Comparison of ENCODE assay signal across 14 cellular contexts in genomic region chr4:176781739-176782100, GRCh38. TPM values are rescaled to one million over a fixed set of nuclear protein-coding genes. Genes with fewer than 3 reads are reported as not detected.
DNase-seq lines count a peak whose midpoint lies in the region; ATAC-seq, FAIRE-seq and TF ChIP-seq lines count a peak whose summit lies in the region.
"Had no signal": no experiment of that assay in that cellular context is flagged by ENCODE, and none has a peak within 500 bp of the region (broad histone marks: within the 10 kb centered on the region; RNA-seq: fewer than 3 reads in every experiment).

No MANE protein-coding gene starts in this region.

- no peaks in the 10 kb centered on the region for H3K9me3 ChIP-seq in endodermal cell (ENCODE audit: control insufficient read depth, low read length)

- H3K36me3 ChIP-seq in endodermal cell (ENCODE audit: control insufficient read depth, insufficient read depth, low read length) = no peaks in the 10 kb centered on the region

- no peaks in the 10 kb centered on the region for H3K27me3 Mint-ChIP-seq in endodermal cell (ENCODE audit: insufficient read depth)
- H3K27me3 Mint-ChIP-seq in osteocyte (ENCODE audit: unreplicated experiment) = no peaks in the 10 kb centered on the region
- H3K27me3 Mint-ChIP-seq: brain had no signal

- H3K4me1 Mint-ChIP-seq in endodermal cell (peaks cover 6% of the 10 kb centered on the region), osteocyte (ENCODE audit: unreplicated experiment) (peaks cover 60% of the 10 kb centered on the region)

- peak overlapping the region; percentile 37 for H3K27ac Mint-ChIP-seq in endodermal cell
- H3K27ac Mint-ChIP-seq in osteocyte (ENCODE audit: unreplicated experiment) = peak overlapping the region; percentile 82
- H3K27ac Mint-ChIP-seq: type B pancreatic cell had no signal

- H3K4me3 Mint-ChIP-seq in endodermal cell (no peak overlapping the region), osteocyte (ENCODE audit: unreplicated experiment) (no peak overlapping the region)
- H3K4me3 Mint-ChIP-seq: type B pancreatic cell had no signal

- ATAC-seq in HG03025 (IDR thresholded peaks at IDR 0.05; ENCODE audit: low FRiP score, unreplicated experiment) = no peak
- no peak for ATAC-seq in activated CD4-positive, CD25-positive, alpha-beta regulatory T cell treated with anti-CD3 and anti-CD28 coated beads, Interleukin-2, amount 50 U/mL, for 24 hours

- no peak overlapping the region for H3K9ac ChIP-seq in endodermal cell (ENCODE audit: extremely low read depth, low read length, poor library complexity, severe bottlenecking)

- WGBS in endodermal cell (ENCODE audit: insufficient coverage in 1 of 2, insufficient read length in 1 of 2), 2 experiments = 87 to 88% methylated on average over 3 to 4 of the region's 4 CpGs

- TF ChIP-seq CTCF in endodermal cell (conservative IDR thresholded peaks at IDR 0.05) = no peak
- no peak for TF ChIP-seq CTCF in osteocyte (IDR thresholded peaks at IDR 0.05)
- TF ChIP-seq CTCF in GM10266 (IDR thresholded peaks at IDR 0.05; ENCODE audit: control insufficient read depth, insufficient read depth, low read depth, missing control alignments) = no peak

- H3K9me3 Mint-ChIP-seq in endodermal cell = no peaks in the 10 kb centered on the region
- no peaks in the 10 kb centered on the region for H3K9me3 Mint-ChIP-seq in osteocyte (ENCODE audit: unreplicated experiment)
- H3K9me3 Mint-ChIP-seq: brain, type B pancreatic cell had no signal

- no peaks in the 10 kb centered on the region for H3K4me1 ChIP-seq in endodermal cell (ENCODE audit: control insufficient read depth, insufficient read depth, low read length)

- in situ Hi-C loops in Caki2 (cut with HindIII; ENCODE audit: low pct_unique_long_range_greater_than_20kb, low sequenced_read_pairs) = no loop called here

- H3K36me3 Mint-ChIP-seq in endodermal cell (ENCODE audit: low read depth) (no peaks in the 10 kb centered on the region), osteocyte (ENCODE audit: unreplicated experiment) (no peaks in the 10 kb centered on the region)
- H3K36me3 Mint-ChIP-seq: brain, type B pancreatic cell had no signal

- peak; percentile 54 for DNase-seq in Caki2 (ENCODE audit: low read depth)
- no peak for DNase-seq in RCC 7860 (ENCODE audit: low spot score)
- DNase-seq in endodermal cell = no peak
- no peak for DNase-seq in osteocyte (ENCODE audit: extremely low spot score, unreplicated experiment)
- no peak for DNase-seq in GM10266 (ENCODE audit: extremely low spot score)
- no peak for DNase-seq in COLO668 (lab: John Stamatoyannopoulos, UW; ENCODE audit: unreplicated experiment)
- DNase-seq: activated gamma-delta T cell; C1 segment of cervical spinal cord; NCI-H446 treated with DMSO at 0.1 percent for 48 hours; stimulated activated CD4-positive, alpha-beta T cell treated with anti-CD3 and anti-CD28 coated beads, Interleukin-15, amount 100 ng/mL, for 24 hours had no signal

- peak; percentile 72 for FAIRE-seq in RCC 7860 (lab: Jason Lieb, UNC)

- no peak overlapping the region for H3K4me3 ChIP-seq in endodermal cell (ENCODE audit: low read length)

- no peak overlapping the region for H3K27ac ChIP-seq in endodermal cell (ENCODE audit: low read depth, low read length)

- H3K27me3 ChIP-seq in endodermal cell (ENCODE audit: control insufficient read depth, insufficient read depth, low read length, poor library complexity, severe bottlenecking) = no peaks in the 10 kb centered on the region

RNA-seq across cellular contexts. Expression of gene VEGFC, which starts 11.0 kb away (rescaled TPM):
- 14.4 and 16.0 TPM in 2 replicates for total RNA-seq in Caki2 (2014; rRNA removed; shearing (Covaris generic); ENCODE audit: low replicate concordance)
- total RNA-seq in endodermal cell = under 1 TPM; 0.60 to 0.95 TPM
- 7.7 TPM for polyA plus RNA-seq in endodermal cell (2013, experiment 1 of 2)
- polyA plus RNA-seq in endodermal cell (2013, experiment 2 of 2) = 7.5 TPM
- total RNA-seq in osteocyte = 13.6 and 14.7 TPM in 2 replicates
